Comparison of ENCODE assay signal across 9 cellular contexts in the genomic region with DNA sequence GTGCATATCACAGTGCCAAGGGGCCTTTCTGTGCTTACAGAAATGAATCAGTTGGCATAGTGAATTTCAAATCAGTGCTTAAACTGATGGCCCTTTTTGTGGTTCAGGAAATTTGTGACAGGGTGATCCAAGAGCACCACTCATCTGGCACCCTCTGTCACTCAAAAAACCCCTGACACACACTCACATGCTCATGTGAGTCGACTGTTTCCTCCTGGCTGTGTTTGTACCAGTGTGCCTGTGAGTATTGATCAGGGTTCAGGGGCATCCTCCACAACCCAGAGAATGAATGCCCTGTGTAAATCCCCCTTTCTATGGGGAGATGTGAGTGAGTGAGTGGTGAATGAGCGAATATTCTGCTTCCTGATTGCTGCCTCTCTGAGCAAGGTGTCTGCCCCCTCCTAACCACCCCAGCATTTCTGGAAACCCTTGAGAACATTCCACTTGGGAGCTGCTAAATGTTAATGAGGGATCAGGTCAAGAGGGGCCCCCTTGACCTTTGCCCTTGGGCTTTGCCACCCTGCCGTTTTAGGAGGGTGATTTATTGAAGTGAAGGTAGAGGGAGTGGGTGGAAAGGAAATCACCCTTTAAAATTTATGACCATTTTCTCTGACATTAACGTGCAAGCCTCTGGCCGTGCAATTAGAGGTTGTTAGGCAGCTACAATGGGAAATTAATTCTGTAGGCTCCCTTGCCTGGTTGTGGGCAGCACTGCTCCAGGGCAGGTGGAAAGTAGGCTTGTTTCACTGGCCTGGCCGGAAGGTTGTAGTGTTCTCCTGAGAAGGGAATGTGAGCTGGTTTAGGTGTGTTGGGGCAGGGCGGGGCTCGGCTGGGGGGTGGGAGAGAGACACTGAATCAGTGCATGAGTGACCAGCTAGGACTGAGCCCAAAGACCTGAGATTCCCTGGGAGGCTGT.
DNase-seq lines count a peak whose midpoint lies in the region; ATAC-seq and TF ChIP-seq lines count a peak whose summit lies in the region.
"Had no signal": no experiment of that assay in that cellular context is flagged by ENCODE, and none has a peak within 500 bp of the region (broad histone marks: within the 10 kb centered on the region; RNA-seq: fewer than 3 reads in every experiment).

No MANE protein-coding gene starts in this region.

- H3K27me3 ChIP-seq in H9 (ENCODE audit: insufficient read depth, low read length): no peaks in the 10 kb centered on the region
- H3K27me3 ChIP-seq in colonic mucosa: no peaks in the 10 kb centered on the region
- no peaks in the 10 kb centered on the region for H3K27me3 ChIP-seq in dorsolateral prefrontal cortex
- H3K27me3 ChIP-seq: esophagus muscularis mucosa had no signal

- H2AFZ ChIP-seq in H9 (ENCODE audit: low read length): no peak overlapping the region

- H2BK20ac ChIP-seq in H9 (ENCODE audit: low read depth, low read length, poor library complexity, severe bottlenecking): no peak overlapping the region

- no peaks in the 10 kb centered on the region for H3K23me2 ChIP-seq in H9 (ENCODE audit: insufficient read length, low read depth, low read length, poor library complexity, severe bottlenecking)

- H3K9me3 Mint-ChIP-seq in H9 (no peaks in the 10 kb centered on the region), neural crest cell (no peaks in the 10 kb centered on the region)
- H3K9me3 Mint-ChIP-seq in activated CD8-positive, alpha-beta memory T cell treated with anti-CD3 and anti-CD28 coated beads, Interleukin-2, amount 10 ng/mL, durations not matched to agents 7 days and 5 days (ENCODE audit: low read depth): no peaks in the 10 kb centered on the region

- H2BK120ac ChIP-seq in H9 (ENCODE audit: low read depth, low read length, poor library complexity, severe bottlenecking): no peak overlapping the region

- H3K14ac ChIP-seq in H9 (ENCODE audit: insufficient read depth, low read length): 0 out of 2 replicates have a peak overlapping the region, but pooled peaks have one; percentile 21

- no peak overlapping the region for H3K56ac ChIP-seq in H9 (ENCODE audit: insufficient read length, low read depth, low read length)

- peaks cover 47 to 53% of the 10 kb centered on the region in 2 experiments for H3K4me1 Mint-ChIP-seq in H9
- H3K4me1 Mint-ChIP-seq in neural crest cell: peaks cover 44% of the 10 kb centered on the region
- H3K4me1 Mint-ChIP-seq in activated CD8-positive, alpha-beta memory T cell treated with anti-CD3 and anti-CD28 coated beads, Interleukin-2, amount 10 ng/mL, durations not matched to agents 7 days and 5 days: peaks cover 24% of the 10 kb centered on the region

- no peak overlapping the region for H3K4ac ChIP-seq in H9 (ENCODE audit: low read depth, low read length)

- H4K8ac ChIP-seq in H9 (replicated peaks; ENCODE audit: insufficient read length, low read depth, low read length): no peak overlapping the region

- no peak for ATAC-seq in activated CD8-positive, alpha-beta memory T cell treated with anti-CD3 and anti-CD28 coated beads, Interleukin-2, amount 10 ng/mL, durations not matched to agents 7 days and 5 days
- ATAC-seq in HG03135 (IDR thresholded peaks at IDR 0.05; ENCODE audit: unreplicated experiment): no peak

- H3K9me3 ChIP-seq in H9 (ENCODE audit: control insufficient read depth, low read depth, low read length) (no peaks in the 10 kb centered on the region), colonic mucosa (no peaks in the 10 kb centered on the region)
- H3K9me3 ChIP-seq: esophagus muscularis mucosa had no signal

- H3K79me1 ChIP-seq in H9 (ENCODE audit: insufficient read depth, low read depth, low read length, poor library complexity, severe bottlenecking): no peaks in the 10 kb centered on the region

- H3K36me3 ChIP-seq in colonic mucosa: no peaks in the 10 kb centered on the region
- H3K36me3 ChIP-seq: esophagus muscularis mucosa had no signal

- H3K4me3 ChIP-seq in colonic mucosa: no peak overlapping the region
- no peak overlapping the region for H3K4me3 ChIP-seq in dorsolateral prefrontal cortex
- H3K4me3 ChIP-seq: esophagus muscularis mucosa had no signal

- no peak overlapping the region for H2BK15ac ChIP-seq in H9 (ENCODE audit: low read depth, low read length)

- H4K5ac ChIP-seq in H9 (ENCODE audit: insufficient read length, low read depth, low read length): no peak overlapping the region

- no peak overlapping the region for H3K4me2 ChIP-seq in H9 (ENCODE audit: insufficient read depth, insufficient read length, low read length)

- no peak overlapping the region for H3T11ph ChIP-seq in H9 (ENCODE audit: low read length)

- no CpG with 5 or more reads among the region's 8 CpGs for WGBS in H9 (ENCODE audit: extremely low coverage, insufficient read length, low lambda C conversion rate)

- CTCF ChIA-PET in activated CD8-positive, alpha-beta memory T cell treated with anti-CD3 and anti-CD28 coated beads, Interleukin-2, amount 10 ng/mL, durations not matched to agents 7 days and 5 days (lab: Charles Lee): interaction anchor here (0.9 to 2.5 kb wide), 6 partner anchors 87 to 638 kb away, joined by 3 to 16 read pairs (median 6); a partner anchor contains a TSS

- H3K4me1 ChIP-seq in H9 (ENCODE audit: insufficient read depth, low read length) (no peaks in the 10 kb centered on the region; the same call in 1 of the 2 replicates), colonic mucosa (peaks cover 19% of the 10 kb centered on the region)

- H3K23ac ChIP-seq in H9 (ENCODE audit: insufficient read length, low read depth, low read length): no peak overlapping the region

- H3K9ac ChIP-seq in H9 (ENCODE audit: extremely low read depth, insufficient read length, low read length) (no peak overlapping the region), colonic mucosa (ENCODE audit: low read depth in 2 of 2, low read length in 2 of 2) (peak overlapping the region in 1 of 2 donors; percentile 49)

- no peak overlapping the region for H3K18ac ChIP-seq in H9 (ENCODE audit: insufficient read length, low read depth, low read length)

- H4K20me1 ChIP-seq in H9 (ENCODE audit: control insufficient read depth, insufficient read depth, insufficient read length): no peaks in the 10 kb centered on the region

- no peak overlapping the region for H2BK5ac ChIP-seq in H9 (ENCODE audit: insufficient read length, low read length)

- H2BK12ac ChIP-seq in H9 (ENCODE audit: insufficient read length, low read depth, low read length): no peak overlapping the region

- H3K27ac ChIP-seq in H9 (ENCODE audit: insufficient read length, low read depth, low read length): no peak overlapping the region
- H3K27ac ChIP-seq in colonic mucosa: peak overlapping the region; percentile 75
- H3K27ac ChIP-seq in dorsolateral prefrontal cortex: peak overlapping the region in 11 of 59 donors; percentile 2 to 81 (median 35)
- H3K27ac ChIP-seq: esophagus muscularis mucosa had no signal

- H3K4me3 Mint-ChIP-seq in H9 (no peak overlapping the region), neural crest cell (peak overlapping the region; percentile 42)
- no peak overlapping the region for H3K4me3 Mint-ChIP-seq in activated CD8-positive, alpha-beta memory T cell treated with anti-CD3 and anti-CD28 coated beads, Interleukin-2, amount 10 ng/mL, durations not matched to agents 7 days and 5 days

- H3K27ac Mint-ChIP-seq in H9 (peak overlapping the region; percentile 76 to 87 (median 84)), neural crest cell (ENCODE audit: unreplicated experiment) (no peak overlapping the region)
- no peak overlapping the region for H3K27ac Mint-ChIP-seq in activated CD8-positive, alpha-beta memory T cell treated with anti-CD3 and anti-CD28 coated beads, Interleukin-2, amount 10 ng/mL, durations not matched to agents 7 days and 5 days

- H3K36me3 Mint-ChIP-seq in H9 (ENCODE audit: insufficient read depth in 1 of 3, low read depth in 3 of 3): peaks cover 0 to 4% (median 3%) of the 10 kb centered on the region in 3 experiments; a peak in 2 of 7 replicates
- no peaks in the 10 kb centered on the region for H3K36me3 Mint-ChIP-seq in neural crest cell (ENCODE audit: low read depth)
- H3K36me3 Mint-ChIP-seq in activated CD8-positive, alpha-beta memory T cell treated with anti-CD3 and anti-CD28 coated beads, Interleukin-2, amount 10 ng/mL, durations not matched to agents 7 days and 5 days: no peaks in the 10 kb centered on the region

- DNase-seq in COLO668 (lab: John Stamatoyannopoulos, UW; ENCODE audit: unreplicated experiment) (peak; percentile 52), H9 (no peak), colonic mucosa (peak; percentile 60), neural crest cell (ENCODE audit: low read depth, low spot score) (no peak), dorsolateral prefrontal cortex (no peak)
- no peak for DNase-seq in activated CD8-positive, alpha-beta memory T cell treated with anti-CD3 and anti-CD28 coated beads, Interleukin-2, amount 10 ng/mL, durations not matched to agents 7 days and 5 days
- DNase-seq: NCI-H510A treated with DMSO at 0.1 percent for 48 hours had no signal

- H4K91ac ChIP-seq in H9 (ENCODE audit: insufficient read length, low read depth, low read length): no peak overlapping the region

- TF ChIP-seq CTCF in H9 (conservative IDR thresholded peaks at IDR 0.05) (no peak), colonic mucosa (IDR thresholded peaks at IDR 0.05) (no peak), neural crest cell (conservative IDR thresholded peaks at IDR 0.05) (no peak), dorsolateral prefrontal cortex (IDR thresholded peaks at IDR 0.05 in 54 of 56, conservative IDR thresholded peaks at IDR 0.05 in 2 of 56; ENCODE audit: low read depth in 1 of 56, partially characterized antibody in 56 of 56) (no peak)

- no peaks in the 10 kb centered on the region for H3K79me2 ChIP-seq in H9 (ENCODE audit: insufficient read depth, low read length)

- H2AK5ac ChIP-seq in H9 (ENCODE audit: insufficient read length, low read length): no peak overlapping the region

- H3K27me3 Mint-ChIP-seq in H9 (ENCODE audit: low read depth) (no peaks in the 10 kb centered on the region), neural crest cell (ENCODE audit: low read depth) (peaks cover 18% of the 10 kb centered on the region)
- no peaks in the 10 kb centered on the region for H3K27me3 Mint-ChIP-seq in activated CD8-positive, alpha-beta memory T cell treated with anti-CD3 and anti-CD28 coated beads, Interleukin-2, amount 10 ng/mL, durations not matched to agents 7 days and 5 days

- intact Hi-C loops in colonic mucosa (cut with DNase I): no loop called here
- intact Hi-C loops in dorsolateral prefrontal cortex (cut with DNase I): loop anchor here (5.0 to 10.0 kb wide), 3 partner anchors 46 to 636 kb away; a partner anchor contains a TSS

Comparison
In these comparisons a context has a peak if more than half of its experiments do, and no peak if none do; other contexts are left out.
1. DNase-seq: peak in COLO668 (single experiment) and colonic mucosa (single experiment); none in H9 (single experiment), neural crest cell (single experiment), activated CD8-positive, alpha-beta memory T cell treated with anti-CD3 and anti-CD28 coated beads, Interleukin-2, amount 10 ng/mL, durations not matched to agents 7 days and 5 days (single experiment) and dorsolateral prefrontal cortex (0 of 10).
2. H3K27ac Mint-ChIP-seq: peak in H9 (3 of 3); none in neural crest cell (single experiment) and activated CD8-positive, alpha-beta memory T cell treated with anti-CD3 and anti-CD28 coated beads, Interleukin-2, amount 10 ng/mL, durations not matched to agents 7 days and 5 days (single experiment).